8 cellular contexts compared by ENCODE assay signal in genomic region chr13:94711561-94712286, GRCh38. TPM values are rescaled to one million over a fixed set of nuclear protein-coding genes. Genes with fewer than 3 reads are reported as not detected.
DNase-seq lines count a peak whose midpoint lies in the region; ATAC-seq and TF ChIP-seq lines count a peak whose summit lies in the region.

No MANE protein-coding gene starts in this region.

- POLR2A ChIA-PET in A673 (lab: Charles Lee; ENCODE audit: low non-redundant PET) = no interaction called here

- intact Hi-C loops in A673 (cut with micrococcal nuclease; ENCODE audit: unreplicated experiment) = no loop called here

- H3K4me1 ChIP-seq in A673 (ENCODE audit: insufficient read depth, low read length, poor library complexity, severe bottlenecking) (peaks cover 12% of the 10 kb centered on the region), HUES48 (ENCODE audit: control insufficient read depth, insufficient read depth, low read length) (peaks cover 59% of the 10 kb centered on the region)

- peak; percentile 50 for DNase-seq in A673 (ENCODE audit: low spot score)
- peak; percentile 32 for DNase-seq in choroid plexus epithelial cell (ENCODE audit: low read depth)
- DNase-seq in SW480 (ENCODE audit: low spot score) = no peak
- no peak for DNase-seq in AG20443 (ENCODE audit: low spot score)
- no peak for DNase-seq in stimulated activated CD4-positive, alpha-beta T cell treated with anti-CD3 and anti-CD28 coated beads, Interleukin-4, amount 100 ng/mL, for 1 hour

- H3K9me3 ChIP-seq in A673 (ENCODE audit: low read depth, low read length, poor library complexity, severe bottlenecking) (no peaks in the 10 kb centered on the region), HUES48 (ENCODE audit: control insufficient read depth, insufficient read depth, low read length) (no peaks in the 10 kb centered on the region)

- H3K9ac ChIP-seq in HUES48 (ENCODE audit: low read depth, low read length) = peak overlapping the region; percentile 72

- no TSS peak for BruUV-seq in A673 (replicated peaks; lab: Mats Ljungman, UMichigan)

- peak; percentile 22 for ATAC-seq in GM18867 (IDR thresholded peaks at IDR 0.05; ENCODE audit: unreplicated experiment)

- CTCF ChIA-PET in A673 (lab: Charles Lee) = no interaction called here

- H3K9me3 Mint-ChIP-seq in nephron = peaks cover 3% of the 10 kb centered on the region

- peaks cover 92% of the 10 kb centered on the region for H3K27me3 Mint-ChIP-seq in nephron (ENCODE audit: low read depth)

- TF ChIP-seq CTCF in A673 (conservative IDR thresholded peaks at IDR 0.05; ENCODE audit: low read depth, low read length) (no peak), choroid plexus epithelial cell (conservative IDR thresholded peaks at IDR 0.05; ENCODE audit: low read depth, low read length) (no peak), nephron (IDR thresholded peaks at IDR 0.05; ENCODE audit: unreplicated experiment in 3 of 3) (no peak)

- H3K4me3 ChIP-seq in A673 (ENCODE audit: low read depth, low read length, poor library complexity, severe bottlenecking) (peak overlapping the region; percentile 37), HUES48 (ENCODE audit: low read depth, low read length) (peak overlapping the region; percentile 80), choroid plexus epithelial cell (ENCODE audit: low read depth, low read length) (no peak overlapping the region)

- H3K4me3 Mint-ChIP-seq in nephron = peak overlapping the region; percentile 83 to 87 (median 86)

- H3K27ac Mint-ChIP-seq in nephron = no peak overlapping the region

- no peaks in the 10 kb centered on the region for H3K36me3 Mint-ChIP-seq in nephron (ENCODE audit: low read depth)

- H3K27ac ChIP-seq in A673 (ENCODE audit: low read depth, low read length, poor library complexity, severe bottlenecking) = no peak overlapping the region
- peak overlapping the region; percentile 35 for H3K27ac ChIP-seq in HUES48 (ENCODE audit: low read depth, low read length)

- peaks cover 96% of the 10 kb centered on the region for H3K27me3 ChIP-seq in A673 (replicated peaks; ENCODE audit: insufficient read depth, low read depth, low read length, poor library complexity)
- H3K27me3 ChIP-seq in HUES48 (ENCODE audit: control insufficient read depth, insufficient read depth, low read length) = peaks cover 78% of the 10 kb centered on the region

- no peaks in the 10 kb centered on the region for H3K36me3 ChIP-seq in A673 (ENCODE audit: insufficient read depth, low read length, poor library complexity, severe bottlenecking)
- H3K36me3 ChIP-seq in HUES48 (ENCODE audit: control insufficient read depth, insufficient read depth, low read length) = no peaks in the 10 kb centered on the region

- peaks cover 21% of the 10 kb centered on the region for H3K4me1 Mint-ChIP-seq in nephron

RNA-seq across cellular contexts. Expression of gene SOX21, which starts 0.6 kb away (rescaled TPM):
- not detected in 2 replicates for total RNA-seq in A673 (2021)

Comparison
In these comparisons a context has a peak if more than half of its experiments do, and no peak if none do; other contexts are left out.
1. DNase-seq: peak in A673 (single experiment) and choroid plexus epithelial cell (single experiment); none in SW480 (single experiment), AG20443 (single experiment) and stimulated activated CD4-positive, alpha-beta T cell treated with anti-CD3 and anti-CD28 coated beads, Interleukin-4, amount 100 ng/mL, for 1 hour (single experiment).